25 cellular contexts compared by ENCODE assay signal in genomic region chr19:12042893-12043292, GRCh38. TPM values are rescaled to one million over a fixed set of nuclear protein-coding genes. Genes with fewer than 3 reads are reported as not detected.
"Had no signal": no experiment of that assay in that cellular context is flagged by ENCODE, and none has a peak within 500 bp of the region (broad histone marks: within the 10 kb centered on the region; RNA-seq: fewer than 3 reads in every experiment).

No MANE protein-coding gene starts in this region.

- H3K27me3 ChIP-seq: colonic mucosa, esophagus muscularis mucosa, foreskin keratinocyte, gastroesophageal sphincter, heart left ventricle, hepatocyte had no signal

- H3K4me1 Mint-ChIP-seq: immature natural killer cell, mesothelial cell of epicardium had no signal

- H3K27ac ChIP-seq: colonic mucosa, esophagus muscularis mucosa, foreskin keratinocyte, gastroesophageal sphincter, heart left ventricle, hepatocyte, left ventricle myocardium inferior, lower lobe of right lung had no signal

- H3K36me3 ChIP-seq: colonic mucosa, lower lobe of right lung had no signal

- DNase-seq: cerebellar nuclear complex; colonic mucosa; cortex of kidney; effector CD8-positive, alpha-beta T cell; effector memory CD8-positive, alpha-beta T cell; foreskin keratinocyte; heart left ventricle; hypothalamus; immature natural killer cell; islet precursor cell; kidney; kidney glomerular epithelial cell; left colon; left ventricle myocardium inferior; lower lobe of right lung; mesenchymal stem cell; mucosa of descending colon had no signal

- H3K79me2 ChIP-seq: hepatocyte had no signal

- H3K4me1 ChIP-seq: colonic mucosa, esophagus muscularis mucosa, foreskin keratinocyte, gastroesophageal sphincter, heart left ventricle, left ventricle myocardium inferior, lower lobe of right lung had no signal

- H3K27me3 Mint-ChIP-seq: dendritic cell treated with granulocyte-macrophage colony-stimulating factor and Interleukin-4, amounts not matched to agents 40 ng/mL and 50 ng/mL, for 4 days; effector memory CD8-positive, alpha-beta T cell had no signal

- H2AFZ ChIP-seq: hepatocyte had no signal

- H3K4me2 ChIP-seq: hepatocyte had no signal

- H3K4me3 ChIP-seq: colonic mucosa, esophagus muscularis mucosa, gastroesophageal sphincter, heart left ventricle, hepatocyte, left ventricle myocardium inferior, lower lobe of right lung, mucosa of descending colon had no signal

- H3K4me3 Mint-ChIP-seq: dendritic cell treated with granulocyte-macrophage colony-stimulating factor and Interleukin-4, amounts not matched to agents 40 ng/mL and 50 ng/mL, for 4 days; effector memory CD8-positive, alpha-beta T cell; immature natural killer cell; mesothelial cell of epicardium had no signal

- H3K27ac Mint-ChIP-seq: dendritic cell treated with granulocyte-macrophage colony-stimulating factor and Interleukin-4, amounts not matched to agents 40 ng/mL and 50 ng/mL, for 4 days; effector memory CD8-positive, alpha-beta T cell; immature natural killer cell; mesothelial cell of epicardium had no signal

RNA-seq across cellular contexts. Expression of gene ZNF878, which starts 9.9 kb away (rescaled TPM):
- total RNA-seq: epithelial cell of proximal tubule, mesenteric fat pad had no signal
- polyA plus RNA-seq: endothelial cell of umbilical vein, hepatocyte, immature natural killer cell had no signal
